8 cellular contexts compared by ENCODE assay signal in the genomic region with DNA sequence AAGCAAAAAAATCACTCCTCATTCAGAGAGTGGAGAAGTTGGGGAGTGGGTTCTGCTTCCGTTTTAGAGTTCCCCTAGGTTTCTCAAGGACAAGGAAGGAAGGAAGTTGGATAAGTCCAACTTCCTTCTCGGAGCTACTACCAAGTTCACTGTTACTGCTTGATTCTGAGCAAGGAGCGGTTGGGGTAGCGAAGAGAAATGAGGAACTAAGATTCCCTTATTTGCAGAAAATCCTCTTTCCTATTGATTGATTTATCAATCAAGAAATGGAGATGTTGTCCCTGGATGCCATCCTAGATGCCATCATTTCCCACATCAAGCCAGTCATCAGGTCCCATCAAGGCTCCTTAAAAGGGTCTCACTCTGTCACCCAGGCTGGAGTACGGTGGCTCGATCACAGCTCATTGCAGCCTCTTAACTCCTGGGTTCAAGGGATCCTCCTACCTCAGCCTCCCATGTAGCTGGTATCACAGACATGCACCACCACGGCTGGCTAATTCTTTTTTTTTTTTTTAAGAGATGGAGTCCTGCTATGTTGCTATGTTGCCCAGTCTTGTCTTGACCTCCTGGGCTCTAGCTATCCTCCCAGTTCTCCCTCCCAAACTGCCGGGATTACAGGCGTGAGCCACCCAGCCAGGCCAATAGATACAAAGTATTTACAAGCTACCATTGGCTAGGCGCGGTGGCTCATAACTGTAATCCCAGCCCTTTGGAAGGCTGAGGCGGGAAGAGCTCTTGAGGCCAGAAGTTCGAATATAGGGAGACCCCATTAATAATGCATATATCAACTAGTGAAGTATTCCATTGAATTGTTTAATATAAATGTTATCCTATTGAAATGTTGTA. TPM values are rescaled to one million over a fixed set of nuclear protein-coding genes. Genes with fewer than 3 reads are reported as not detected.
DNase-seq lines count a peak whose midpoint lies in the region; ATAC-seq and TF ChIP-seq lines count a peak whose summit lies in the region.

No MANE protein-coding gene starts in this region.

- H3K4me3 ChIP-seq in WI38 (ENCODE audit: low read depth, low read length), result peak overlapping the region; percentile 74
- peak overlapping the region; percentile 45 for H3K4me3 ChIP-seq in hepatocyte

- H3K9me2 ChIP-seq in hepatocyte (replicated peaks; ENCODE audit: insufficient read depth), result no peaks in the 10 kb centered on the region

- H3K9me3 Mint-ChIP-seq in activated CD4-positive, alpha-beta T cell treated with anti-CD3 and anti-CD28 coated beads for 36 hours (ENCODE audit: low read depth), result no peaks in the 10 kb centered on the region
- no peaks in the 10 kb centered on the region for H3K9me3 Mint-ChIP-seq in stimulated activated naive CD8-positive, alpha-beta T cell treated with anti-CD3 and anti-CD28 coated beads, Interleukin-15, amount 100 ng/mL, for 72 hours

- WGBS in hepatocyte (ENCODE audit: low lambda C conversion rate, missing lambda C conversion rate), result 84% methylated on average over 13 of the region's 13 CpGs

- peaks cover 18% of the 10 kb centered on the region for H3K4me1 ChIP-seq in hepatocyte (ENCODE audit: insufficient read depth)

- peak overlapping the region; percentile 94 for H3K27ac ChIP-seq in hepatocyte

- POLR2A ChIA-PET in activated CD4-positive, alpha-beta T cell treated with anti-CD3 and anti-CD28 coated beads for 36 hours (lab: Charles Lee), result interaction anchor here (0.9 to 3.1 kb wide), 4 partner anchors 12 to 167 kb away, joined by 4 to 20 read pairs (median 12); partner anchors contain the start of genes HNRNPUL1 and TGFB1

- H2AFZ ChIP-seq in hepatocyte, result peak overlapping the region; percentile 56

- ATAC-seq in activated CD4-positive, alpha-beta T cell treated with anti-CD3 and anti-CD28 coated beads for 36 hours, result no peak
- ATAC-seq in stimulated activated naive CD8-positive, alpha-beta T cell treated with anti-CD3 and anti-CD28 coated beads, Interleukin-15, amount 100 ng/mL, for 72 hours, result no peak
- no peak for ATAC-seq in HG03095 (IDR thresholded peaks at IDR 0.05; ENCODE audit: unreplicated experiment)

- H3K4me1 Mint-ChIP-seq in activated CD4-positive, alpha-beta T cell treated with anti-CD3 and anti-CD28 coated beads for 36 hours, result peaks cover 24% of the 10 kb centered on the region
- peaks cover 42% of the 10 kb centered on the region for H3K4me1 Mint-ChIP-seq in stimulated activated naive CD8-positive, alpha-beta T cell treated with anti-CD3 and anti-CD28 coated beads, Interleukin-15, amount 100 ng/mL, for 72 hours

- H3K79me2 ChIP-seq in hepatocyte, result peaks cover 40% of the 10 kb centered on the region

- H3K27ac Mint-ChIP-seq in activated CD4-positive, alpha-beta T cell treated with anti-CD3 and anti-CD28 coated beads for 36 hours, result peak overlapping the region; percentile 98
- H3K27ac Mint-ChIP-seq in stimulated activated naive CD8-positive, alpha-beta T cell treated with anti-CD3 and anti-CD28 coated beads, Interleukin-15, amount 100 ng/mL, for 72 hours, result peak overlapping the region; percentile 99

- DNase-seq in activated CD4-positive, alpha-beta T cell treated with anti-CD3 and anti-CD28 coated beads for 36 hours, result no peak
- DNase-seq in activated CD4-positive, alpha-beta T cell treated with anti-CD3 and anti-CD28 coated beads, Interleukin-2, amount 50 U/mL, for 4 hours, result no peak
- DNase-seq in hepatocyte (ENCODE audit: low spot score) (no peak), DMS 273 (lab: John Stamatoyannopoulos, UW; ENCODE audit: unreplicated experiment) (no peak)
- no peak for DNase-seq in stimulated activated naive CD8-positive, alpha-beta T cell treated with anti-CD3 and anti-CD28 coated beads, Interleukin-15, amount 100 ng/mL, for 72 hours
- no peak for DNase-seq in stimulated activated CD8-positive, alpha-beta memory T cell treated with anti-CD3 and anti-CD28 coated beads, Interleukin-4, amount 100 ng/mL, for 48 hours

- TF ChIP-seq CTCF in WI38 (IDR thresholded peaks at IDR 0.05; ENCODE audit: low read depth, low read length) (no peak), hepatocyte (IDR thresholded peaks at IDR 0.05; ENCODE audit: poor library complexity) (no peak)

- intact Hi-C loops in activated CD4-positive, alpha-beta T cell treated with anti-CD3 and anti-CD28 coated beads for 36 hours (cut with DNase I, micrococcal nuclease), result loop anchor here (1.0 kb wide), 7 partner anchors 13 to 614 kb away; partner anchors contain the start of genes BCKDHA (in 2 of the 2), DMAC2 (in 2 of the 2), EXOSC5 (in 2 of the 2) and ACTMAP (in 1 of the 2)

- no peaks in the 10 kb centered on the region for H3K27me3 ChIP-seq in hepatocyte

- no peaks in the 10 kb centered on the region for H3K27me3 Mint-ChIP-seq in activated CD4-positive, alpha-beta T cell treated with anti-CD3 and anti-CD28 coated beads for 36 hours
- no peaks in the 10 kb centered on the region for H3K27me3 Mint-ChIP-seq in stimulated activated naive CD8-positive, alpha-beta T cell treated with anti-CD3 and anti-CD28 coated beads, Interleukin-15, amount 100 ng/mL, for 72 hours

- H3K36me3 Mint-ChIP-seq in activated CD4-positive, alpha-beta T cell treated with anti-CD3 and anti-CD28 coated beads for 36 hours (ENCODE audit: low read depth), result peaks cover 2% of the 10 kb centered on the region

- CTCF ChIA-PET in activated CD4-positive, alpha-beta T cell treated with anti-CD3 and anti-CD28 coated beads for 36 hours (lab: Charles Lee), result interaction anchor here (1.0 to 2.9 kb wide), 11 partner anchors 9 to 729 kb away, joined by 3 to 24 read pairs (median 5); partner anchors contain the start of genes DMAC2, TGFB1 and TMEM91

- peak overlapping the region; percentile 84 for H3K4me2 ChIP-seq in hepatocyte

- H3K4me3 Mint-ChIP-seq in activated CD4-positive, alpha-beta T cell treated with anti-CD3 and anti-CD28 coated beads for 36 hours, result peak overlapping the region; percentile 92
- peak overlapping the region; percentile 93 to 97 for H3K4me3 Mint-ChIP-seq in stimulated activated naive CD8-positive, alpha-beta T cell treated with anti-CD3 and anti-CD28 coated beads, Interleukin-15, amount 100 ng/mL, for 72 hours

- H4K20me1 ChIP-seq in hepatocyte (ENCODE audit: insufficient read depth, poor library complexity, severe bottlenecking), result no peaks in the 10 kb centered on the region

- no peaks in the 10 kb centered on the region for H3K36me3 ChIP-seq in hepatocyte (replicated peaks; ENCODE audit: insufficient read depth, low read depth)

- no peaks in the 10 kb centered on the region for H3K9me3 ChIP-seq in hepatocyte (ENCODE audit: low read depth)

RNA-seq across cellular contexts. Expression of gene B9D2, which starts 0.8 kb away (rescaled TPM):
- total RNA-seq in activated CD4-positive, alpha-beta T cell treated with anti-CD3 and anti-CD28 coated beads for 36 hours, result 1 to 10 TPM; 4.0 to 5.2 TPM
- 5.3 and 6.0 TPM in 2 replicates for total RNA-seq in hepatocyte
- 9.6 and 13.2 TPM in 2 replicates for polyA plus RNA-seq in hepatocyte

RNA-seq across cellular contexts. Expression of gene TGFB1, which starts 11.0 kb away (rescaled TPM):
- 10 to 100 TPM; 86.2 to 99.0 TPM for total RNA-seq in activated CD4-positive, alpha-beta T cell treated with anti-CD3 and anti-CD28 coated beads for 36 hours
- 15.7 and 17.1 TPM in 2 replicates for total RNA-seq in hepatocyte
- 122 and 152 TPM in 2 replicates for polyA plus RNA-seq in hepatocyte

RNA-seq across cellular contexts. Expression of gene TMEM91, which starts 11.6 kb away (rescaled TPM):
- 1 to 10 TPM; 3.0 to 4.0 TPM for total RNA-seq in activated CD4-positive, alpha-beta T cell treated with anti-CD3 and anti-CD28 coated beads for 36 hours
- 23.6 and 27.5 TPM in 2 replicates for total RNA-seq in hepatocyte
- 51.8 and 55.7 TPM in 2 replicates for polyA plus RNA-seq in hepatocyte

RNA-seq across cellular contexts. Expression of gene EXOSC5, which starts 32.4 kb away (rescaled TPM):
- 10 to 100 TPM; 32.7 to 47.8 TPM for total RNA-seq in activated CD4-positive, alpha-beta T cell treated with anti-CD3 and anti-CD28 coated beads for 36 hours
- 7.4 and 13.7 TPM in 2 replicates for total RNA-seq in hepatocyte
- 21.2 and 22.4 TPM in 2 replicates for polyA plus RNA-seq in hepatocyte

RNA-seq across cellular contexts. Expression of gene BCKDHA, which starts 32.8 kb away (rescaled TPM):
- 10 to 100 TPM; 14.5 to 25.4 TPM for total RNA-seq in activated CD4-positive, alpha-beta T cell treated with anti-CD3 and anti-CD28 coated beads for 36 hours
- total RNA-seq in hepatocyte, result 28.1 and 30.3 TPM in 2 replicates
- polyA plus RNA-seq in hepatocyte, result 30.3 and 39.6 TPM in 2 replicates
